ENCODE assay signal across 14 cellular contexts in genomic region chr4:128660361-128660964, GRCh38.
DNase-seq lines count a peak whose midpoint lies in the region; ATAC-seq and TF ChIP-seq lines count a peak whose summit lies in the region.
"Had no signal": no experiment of that assay in that cellular context is flagged by ENCODE, and none has a peak within 500 bp of the region (broad histone marks: within the 10 kb centered on the region; RNA-seq: fewer than 3 reads in every experiment).

No MANE protein-coding gene starts in this region.

- peak overlapping the region; percentile 73 for H3K9ac ChIP-seq in adipocyte (ENCODE audit: low read length)

- peak; percentile 80 for DNase-seq in adipocyte (ENCODE audit: low read depth)
- DNase-seq in foreskin fibroblast, result peak; percentile 62 to 78
- DNase-seq in omental fat pad (ENCODE audit: low spot score), result no peak
- DNase-seq in MG63, result no peak
- DNase-seq in GM10266 (ENCODE audit: extremely low spot score), result no peak
- no peak for DNase-seq in AML-193 (lab: John Stamatoyannopoulos, UW)
- no peak for DNase-seq in DMS79 treated with DMSO at 0.1 percent for 48 hours (lab: John Stamatoyannopoulos, UW)
- DNase-seq: GF-D8; NCI-H526 treated with DMSO at 0.1 percent for 48 hours; stimulated activated CD4-positive, alpha-beta T cell treated with anti-CD3 and anti-CD28 coated beads, Interleukin-15, amount 100 ng/mL, for 24 hours had no signal

- H3K27ac ChIP-seq in 22Rv1, result peak overlapping the region; percentile 88
- H3K27ac ChIP-seq: epithelial cell of prostate had no signal

- H3K4me1 ChIP-seq in adipocyte (ENCODE audit: control insufficient read depth, insufficient read depth, low read length), result peaks cover 41% of the 10 kb centered on the region

- ATAC-seq in omental fat pad (ENCODE audit: low FRiP score), result peak; percentile 94
- ATAC-seq: SK-N-SH treated with all-trans-retinoic acid at 6 μM for 48 hours; stimulated activated memory B cell treated with anti-CD40 and anti-IgM and Interleukin-4, amounts not matched to agents 10 μg/mL and 1 μg/mL and 100 μg/mL, for 72 hours had no signal

- H3K4me3 ChIP-seq in adipocyte (ENCODE audit: low read length), result no peak overlapping the region
- H3K4me3 ChIP-seq in foreskin fibroblast (ENCODE audit: low read depth in 1 of 2, low read length in 2 of 2), result no peak overlapping the region
- H3K4me3 ChIP-seq in MG63, result no peak overlapping the region

- no peaks in the 10 kb centered on the region for H3K9me3 ChIP-seq in adipocyte (ENCODE audit: control insufficient read depth, low read length)
- no peaks in the 10 kb centered on the region for H3K9me3 ChIP-seq in MG63

- H3K36me3 ChIP-seq in adipocyte (ENCODE audit: control insufficient read depth, insufficient read depth, low read length, severe bottlenecking) (no peaks in the 10 kb centered on the region), MG63 (no peaks in the 10 kb centered on the region)

- TF ChIP-seq CTCF in 22Rv1 (IDR thresholded peaks at IDR 0.05) (no peak), foreskin fibroblast (IDR thresholded peaks at IDR 0.05; ENCODE audit: low read depth, low read length) (no peak), omental fat pad (IDR thresholded peaks at IDR 0.05) (no peak), GM10266 (IDR thresholded peaks at IDR 0.05; ENCODE audit: control insufficient read depth, insufficient read depth, low read depth, missing control alignments) (no peak)

- H3K27me3 ChIP-seq in adipocyte (replicated peaks; ENCODE audit: control insufficient read depth, insufficient read depth, low read length) (no peaks in the 10 kb centered on the region), MG63 (no peaks in the 10 kb centered on the region)

Comparison
In these comparisons a context has a peak if more than half of its experiments do, and no peak if none do; other contexts are left out.
1. DNase-seq: peak in adipocyte (single experiment) and foreskin fibroblast (2 of 2); none in omental fat pad (single experiment), MG63 (single experiment), GM10266 (single experiment), AML-193 (0 of 2) and DMS79 treated with DMSO at 0.1 percent for 48 hours (single experiment).